1 cellular context compared by ENCODE assay signal in genomic region chr7:12423355-12423994, GRCh38.
TF ChIP-seq lines count a peak whose summit lies in the region.

No MANE protein-coding gene starts in this region.

TF ChIP-seq in A549, 52 proteins besides CTCF, POLR2A, EP300 and RAD21 (continued from another document):
- TF ChIP-seq REST (IDR thresholded peaks at IDR 0.05): no peak
- no peak for TF ChIP-seq BHLHE40 (IDR thresholded peaks at IDR 0.05; ENCODE audit: low read depth, low read length)
- no peak for TF ChIP-seq KDM1A (IDR thresholded peaks at IDR 0.05; ENCODE audit: low read depth)
- TF ChIP-seq CEBPB (IDR thresholded peaks at IDR 0.05): peak; percentile 84 to 93
- TF ChIP-seq RCOR1 (IDR thresholded peaks at IDR 0.05; ENCODE audit: low read depth, low read length): no peak
- TF ChIP-seq ZNF302 (CRISPR knock-in tag; IDR thresholded peaks at IDR 0.05): no peak
- TF ChIP-seq FOXS1 (CRISPR knock-in tag; IDR thresholded peaks at IDR 0.05): no peak
- TF ChIP-seq MYC (IDR thresholded peaks at IDR 0.05; ENCODE audit: borderline replicate concordance, low read length): no peak
- TF ChIP-seq NFE2L2 (conservative IDR thresholded peaks at IDR 0.05; ENCODE audit: low read length): no peak
- no peak for TF ChIP-seq RFX5 (IDR thresholded peaks at IDR 0.05)
- no peak for TF ChIP-seq HOXA7 (CRISPR knock-in tag; IDR thresholded peaks at IDR 0.05)
- TF ChIP-seq EHMT2 (IDR thresholded peaks at IDR 0.05; ENCODE audit: low read depth): no peak
- TF ChIP-seq CHD4 (IDR thresholded peaks at IDR 0.05; ENCODE audit: borderline replicate concordance): no peak
- TF ChIP-seq E2F6 (IDR thresholded peaks at IDR 0.05; ENCODE audit: borderline replicate concordance, low read depth): no peak
- no peak for TF ChIP-seq ELK1 (IDR thresholded peaks at IDR 0.05; ENCODE audit: low read depth, low read length)
- no peak for TF ChIP-seq KDM5A (IDR thresholded peaks at IDR 0.05)
- no peak for TF ChIP-seq ZFP36 (IDR thresholded peaks at IDR 0.05; ENCODE audit: borderline replicate concordance, partially characterized antibody)
- TF ChIP-seq RNF2 (IDR thresholded peaks at IDR 0.05; ENCODE audit: borderline replicate concordance, low read depth): no peak
- TF ChIP-seq CHD2 (IDR thresholded peaks at IDR 0.05; ENCODE audit: low read length, partially characterized antibody): no peak
- TF ChIP-seq MAFK (IDR thresholded peaks at IDR 0.05; ENCODE audit: partially characterized antibody): peak; percentile 62
- peak; percentile 58 for TF ChIP-seq HES2 (IDR thresholded peaks at IDR 0.05)
- no peak for TF ChIP-seq CBX2 (IDR thresholded peaks at IDR 0.05; ENCODE audit: borderline replicate concordance, low read depth)
- TF ChIP-seq ATOH8 (CRISPR knock-in tag; IDR thresholded peaks at IDR 0.05; ENCODE audit: low read depth): no peak
- no peak for TF ChIP-seq MAZ (IDR thresholded peaks at IDR 0.05; ENCODE audit: borderline replicate concordance, low read depth, low read length)
- TF ChIP-seq POLR2AphosphoS2 (conservative IDR thresholded peaks at IDR 0.05; ENCODE audit: low read length): no peak
- TF ChIP-seq JUNB (IDR thresholded peaks at IDR 0.05): peak; percentile 85
- TF ChIP-seq MAX (IDR thresholded peaks at IDR 0.05): peak; percentile 7; the same call in 1 of the 2 replicates
- no peak for TF ChIP-seq NPAS2 (CRISPR knock-in tag; IDR thresholded peaks at IDR 0.05; ENCODE audit: borderline replicate concordance)
- TF ChIP-seq PBX3 (IDR thresholded peaks at IDR 0.05): no peak
- TF ChIP-seq RARB (CRISPR knock-in tag; IDR thresholded peaks at IDR 0.05): no peak
- no peak for TF ChIP-seq BCL3 (IDR thresholded peaks at IDR 0.05)
- no peak for TF ChIP-seq JUN (IDR thresholded peaks at IDR 0.05)
- no peak for TF ChIP-seq EHF (CRISPR knock-in tag; IDR thresholded peaks at IDR 0.05)
- TF ChIP-seq ZSCAN20 (CRISPR knock-in tag; IDR thresholded peaks at IDR 0.05): no peak
- no peak for TF ChIP-seq SMC3 (IDR thresholded peaks at IDR 0.05)
- TF ChIP-seq FOSL2 (IDR thresholded peaks at IDR 0.05): peak; percentile 75
- peak; percentile 83 for TF ChIP-seq FOSL2 (CRISPR knock-in tag; IDR thresholded peaks at IDR 0.05)
- TF ChIP-seq ZC3H11A (IDR thresholded peaks at IDR 0.05): no peak
- no peak for TF ChIP-seq NR3C1 (IDR thresholded peaks at IDR 0.05)
- TF ChIP-seq TP53 (CRISPR knock-in tag; IDR thresholded peaks at IDR 0.05): no peak
- no peak for TF ChIP-seq USF2 (IDR thresholded peaks at IDR 0.05)
TF ChIP-seq in A549: peak in this region for 7.
